ENCODE assay signal across 8 cellular contexts in the genomic region with DNA sequence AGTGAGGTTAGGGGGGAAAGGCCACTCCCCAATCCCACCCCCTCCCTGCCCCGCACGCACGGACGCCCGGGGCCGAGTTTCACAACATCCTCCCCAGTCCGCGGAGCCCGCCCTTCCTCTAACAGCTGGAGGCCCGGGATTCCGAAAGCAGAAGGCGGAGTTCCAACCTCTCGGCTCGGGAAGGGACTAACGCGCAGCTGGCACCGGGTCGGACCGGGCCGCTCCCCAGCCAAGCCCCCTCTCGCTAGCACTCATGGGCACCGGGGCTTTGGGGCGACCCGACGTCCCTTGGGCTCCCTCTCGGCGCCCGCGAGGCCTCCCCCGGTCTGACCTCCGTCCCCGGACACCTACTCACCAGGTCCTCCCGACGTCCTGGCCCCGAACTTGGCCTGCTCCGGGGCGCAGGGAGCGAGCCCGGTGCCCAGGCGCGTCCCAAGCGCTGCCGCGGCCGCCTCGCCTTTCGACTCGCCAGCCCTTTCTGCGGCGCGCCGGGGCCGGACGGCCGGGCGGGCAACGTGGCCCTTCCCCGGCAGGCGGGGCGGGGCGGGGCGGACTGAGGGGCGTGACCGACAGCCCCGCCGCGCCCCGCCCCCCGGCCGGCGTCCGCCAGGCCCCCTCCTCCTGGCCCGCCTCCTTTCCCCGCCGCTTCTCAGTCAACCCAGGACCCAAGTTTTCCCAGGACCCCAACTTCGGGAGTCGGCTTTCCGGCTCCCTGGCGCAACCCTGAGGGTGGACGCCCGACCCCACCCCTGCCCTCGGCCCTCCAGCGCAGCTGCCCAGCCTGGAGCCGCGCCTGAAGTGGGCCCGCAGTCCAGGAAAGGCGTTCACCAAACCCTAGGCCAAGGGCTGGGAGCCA. TPM values are rescaled to one million over a fixed set of nuclear protein-coding genes. Genes with fewer than 3 reads are reported as not detected.
DNase-seq lines count a peak whose midpoint lies in the region; ATAC-seq and TF ChIP-seq lines count a peak whose summit lies in the region.

A gene (minus strand): TSS at position 482 of the 856 bp plus-strand sequence. CDS start 9,835 bp downstream, outside the sequence.

- no peak for TF ChIP-seq CTCF in parathyroid adenoma (IDR thresholded peaks at IDR 0.05)
- no peak for TF ChIP-seq CTCF in tibial artery (IDR thresholded peaks at IDR 0.05)

- peaks cover 74% of the 10 kb centered on the region for H3K4me1 Mint-ChIP-seq in activated naive CD8-positive, alpha-beta T cell treated with anti-CD3 and anti-CD28 coated beads for 36 hours

- H3K9me3 ChIP-seq in HUES48 (ENCODE audit: control insufficient read depth, insufficient read depth, low read length) (no peaks in the 10 kb centered on the region), parathyroid adenoma (ENCODE audit: control insufficient read depth, low read length) (no peaks in the 10 kb centered on the region), tibial artery (no peaks in the 10 kb centered on the region)

- no peaks in the 10 kb centered on the region for H3K27me3 ChIP-seq in HUES48 (ENCODE audit: control insufficient read depth, insufficient read depth, low read length)
- H3K27me3 ChIP-seq in parathyroid adenoma (ENCODE audit: control insufficient read depth, insufficient read depth, low read length) = no peaks in the 10 kb centered on the region
- no peaks in the 10 kb centered on the region for H3K27me3 ChIP-seq in tibial artery

- H3K27ac Mint-ChIP-seq in activated naive CD8-positive, alpha-beta T cell treated with anti-CD3 and anti-CD28 coated beads for 36 hours = peak within 1 kb of the TSS; percentile 91

- H3K4me3 ChIP-seq in HUES48 (ENCODE audit: low read depth, low read length) = peak within 1 kb of the TSS; percentile 95
- peak within 1 kb of the TSS; percentile 73 for H3K4me3 ChIP-seq in parathyroid adenoma (ENCODE audit: low read depth, low read length)
- peak within 1 kb of the TSS; percentile 86 to 98 for H3K4me3 ChIP-seq in tibial artery

- H3K4me1 ChIP-seq in HUES48 (ENCODE audit: control insufficient read depth, insufficient read depth, low read length) (peaks cover 18% of the 10 kb centered on the region), parathyroid adenoma (peaks cover 16% of the 10 kb centered on the region), tibial artery (peaks cover 0 to 90% (median 76%) of the 10 kb centered on the region in 4 donors)

- H3K27me3 Mint-ChIP-seq in activated naive CD8-positive, alpha-beta T cell treated with anti-CD3 and anti-CD28 coated beads for 36 hours = no peaks in the 10 kb centered on the region

- H3K4me3 Mint-ChIP-seq in activated naive CD8-positive, alpha-beta T cell treated with anti-CD3 and anti-CD28 coated beads for 36 hours = peak within 1 kb of the TSS; percentile 90

- DNase-seq in COR-L47 (lab: John Stamatoyannopoulos, UW) (peak; percentile 23), SKM-1 (lab: John Stamatoyannopoulos, UW; ENCODE audit: unreplicated experiment) (peak; percentile 72), head of caudate nucleus (peak; percentile 25 to 91 (median 78)), tibial artery (peak; percentile 95)
- peak; percentile 84 for DNase-seq in activated naive CD8-positive, alpha-beta T cell treated with anti-CD3 and anti-CD28 coated beads for 36 hours

- H3K27ac ChIP-seq in HUES48 (ENCODE audit: low read depth, low read length) (peak within 1 kb of the TSS; percentile 94), parathyroid adenoma (peak within 1 kb of the TSS; percentile 92), tibial artery (peak within 1 kb of the TSS; percentile 92 to 97)

- H3K9ac ChIP-seq in HUES48 (ENCODE audit: low read depth, low read length) = peak within 1 kb of the TSS; percentile 95
- H3K9ac ChIP-seq in parathyroid adenoma = peak within 1 kb of the TSS; percentile 75

- H3K79me2 ChIP-seq in parathyroid adenoma = peaks cover 35% of the 10 kb centered on the region

- H2AFZ ChIP-seq in parathyroid adenoma = peak within 1 kb of the TSS; percentile 92

- intact Hi-C loops in head of caudate nucleus (cut with DNase I) (no loop called here), tibial artery (cut with DNase I; ENCODE audit: low total_unique reads) (loop anchor here (10.0 kb wide), 2 partner anchors 382 to 1248 kb away; a partner anchor contains a TSS)

- H3K36me3 Mint-ChIP-seq in activated naive CD8-positive, alpha-beta T cell treated with anti-CD3 and anti-CD28 coated beads for 36 hours = peaks cover 66% of the 10 kb centered on the region

- peak within 1 kb of the TSS; percentile 89 for H3K4me2 ChIP-seq in parathyroid adenoma (ENCODE audit: low read length)

- peak; percentile 45 for ATAC-seq in GM21360 (IDR thresholded peaks at IDR 0.05; ENCODE audit: unreplicated experiment)

- H3K36me3 ChIP-seq in HUES48 (ENCODE audit: control insufficient read depth, insufficient read depth, low read length) (peaks cover 20% of the 10 kb centered on the region), parathyroid adenoma (ENCODE audit: control insufficient read depth, insufficient read depth, low read length) (no peaks in the 10 kb centered on the region), tibial artery (peaks cover 0 to 11% (median 0%) of the 10 kb centered on the region in 3 donors)

- no peaks in the 10 kb centered on the region for H3K9me3 Mint-ChIP-seq in activated naive CD8-positive, alpha-beta T cell treated with anti-CD3 and anti-CD28 coated beads for 36 hours

RNA-seq across cellular contexts. Expression of the gene that starts here (rescaled TPM):
- total RNA-seq in activated naive CD8-positive, alpha-beta T cell treated with anti-CD3 and anti-CD28 coated beads for 36 hours = 100 to 1,000 TPM in 1 of 2 experiments, 10 to 100 TPM in 1; 99.1 to 101 TPM

Comparison
In these comparisons a context has a peak if more than half of its experiments do, and no peak if none do; other contexts are left out.
1. Peak in every context shown above with its lines: DNase-seq, ATAC-seq, H3K4me3 ChIP-seq and H3K27ac ChIP-seq.
2. DNase-seq: peak in every context shown above with its lines; median percentile 95 in tibial artery; 84 in activated naive CD8-positive, alpha-beta T cell treated with anti-CD3 and anti-CD28 coated beads for 36 hours; 78 in head of caudate nucleus; 72 in SKM-1; 23 in COR-L47.